Comparison of ENCODE assay signal across 7 cellular contexts in the genomic region with DNA sequence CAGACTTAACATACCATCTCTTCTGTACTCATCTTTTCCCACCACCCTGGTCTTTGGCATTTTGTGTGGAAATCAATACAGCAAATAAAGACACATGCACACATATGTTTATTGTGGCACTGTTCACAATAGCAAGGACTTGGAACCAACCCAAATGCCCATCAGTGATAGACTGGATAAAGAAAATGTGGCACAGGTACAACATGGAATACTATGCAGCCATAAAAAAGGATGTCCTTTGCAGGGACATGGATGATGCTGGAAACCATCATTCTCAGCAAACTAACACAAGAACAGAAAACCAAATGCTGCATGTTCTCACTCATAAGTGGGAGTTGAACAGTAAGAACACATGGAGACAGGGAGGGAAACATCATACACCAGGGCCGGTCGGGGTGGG. TPM values are rescaled to one million over a fixed set of nuclear protein-coding genes. Genes with fewer than 3 reads are reported as not detected.
DNase-seq lines count a peak whose midpoint lies in the region; ATAC-seq, FAIRE-seq and TF ChIP-seq lines count a peak whose summit lies in the region.
"Not testable (repeated sequence)": the region's sequence is repeated elsewhere in the genome, so short reads cannot be mapped to it uniquely, and the experiment has no call there.

No MANE protein-coding gene starts in this region.

- WGBS in A549 (ENCODE audit: missing lambda C conversion rate), result 80% methylated on average over 1 of the region's 2 CpGs
- 97 to 98% (median 98%) methylated on average over 2 of the region's 2 CpGs for WGBS in psoas muscle, 3 donors

- H3K4me3 Mint-ChIP-seq in IgD-negative memory B cell, result peak overlapping the region in 2 of 4 donors; percentile 41 to 48
- H3K4me3 Mint-ChIP-seq in memory B cell; stimulated activated memory B cell treated with anti-CD40 and anti-IgM and Interleukin-4, amounts not matched to agents 10 μg/mL and 1 μg/mL and 100 μg/mL, for 72 hours: not testable (repeated sequence)

- H3K36me3 ChIP-seq in HEK293 (ENCODE audit: control insufficient read depth in 2 of 2, insufficient read depth in 1 of 2, low read length in 2 of 2); psoas muscle (ENCODE audit: insufficient read depth in 1 of 2, low read depth in 1 of 2): not testable (repeated sequence)

- H3K27me3 ChIP-seq in psoas muscle (ENCODE audit: insufficient read depth in 3 of 3, low read length in 2 of 3), result not testable (repeated sequence)

- not testable (repeated sequence) for H3K27ac ChIP-seq in A549; HEK293 (ENCODE audit: extremely low read depth, low read depth, low read length)
- H3K27ac ChIP-seq in VCaP (peak overlapping the region; percentile 56), psoas muscle (peak overlapping the region; percentile 86)

- intact Hi-C loops in psoas muscle (cut with DNase I), result loop anchor here in 1 of 2 donors (5.0 kb wide), 1 partner anchor 39 kb away; a partner anchor contains a TSS

- peaks cover 42 to 58% (median 43%) of the 10 kb centered on the region in 3 donors for H3K4me1 Mint-ChIP-seq in IgD-negative memory B cell
- H3K4me1 Mint-ChIP-seq in memory B cell, result peaks cover 25% of the 10 kb centered on the region
- peaks cover 43% of the 10 kb centered on the region for H3K4me1 Mint-ChIP-seq in stimulated activated memory B cell treated with anti-CD40 and anti-IgM and Interleukin-4, amounts not matched to agents 10 μg/mL and 1 μg/mL and 100 μg/mL, for 72 hours

- H3K27me3 Mint-ChIP-seq in IgD-negative memory B cell; memory B cell; stimulated activated memory B cell treated with anti-CD40 and anti-IgM and Interleukin-4, amounts not matched to agents 10 μg/mL and 1 μg/mL and 100 μg/mL, for 72 hours: not testable (repeated sequence)

- peak overlapping the region in 2 of 3 donors; percentile 50 to 74 for H3K27ac Mint-ChIP-seq in IgD-negative memory B cell
- peak overlapping the region; percentile 35 for H3K27ac Mint-ChIP-seq in memory B cell
- peak overlapping the region; percentile 28 for H3K27ac Mint-ChIP-seq in stimulated activated memory B cell treated with anti-CD40 and anti-IgM and Interleukin-4, amounts not matched to agents 10 μg/mL and 1 μg/mL and 100 μg/mL, for 72 hours

- POLR2A ChIA-PET in A549 (lab: Yijun Ruan, JAX); HEK293 (lab: Yijun Ruan, JAX): not testable (repeated sequence)

- H3K9me3 ChIP-seq in A549; HEK293 (ENCODE audit: control insufficient read depth, insufficient read depth, low read depth, low read length); psoas muscle: not testable (repeated sequence)

- not testable (repeated sequence) for H3K9me3 Mint-ChIP-seq in IgD-negative memory B cell; memory B cell; stimulated activated memory B cell treated with anti-CD40 and anti-IgM and Interleukin-4, amounts not matched to agents 10 μg/mL and 1 μg/mL and 100 μg/mL, for 72 hours

- H3K4me1 ChIP-seq in A549, result peaks cover 38% of the 10 kb centered on the region
- peaks cover 12% of the 10 kb centered on the region; the same call in 1 of the 2 replicates for H3K4me1 ChIP-seq in HEK293 (ENCODE audit: control insufficient read depth, insufficient read depth, low read length)
- H3K4me1 ChIP-seq in psoas muscle, result peaks cover 53% of the 10 kb centered on the region

- not testable (repeated sequence) for TF ChIP-seq EP300 in A549 (IDR thresholded peaks at IDR 0.05)

- not testable (repeated sequence) for DNase-seq in A549 (ENCODE audit: low read depth in 1 of 2, low spot score in 1 of 2); memory B cell (ENCODE audit: low spot score in 2 of 2); psoas muscle

- TF ChIP-seq RAD21 in A549 (conservative IDR thresholded peaks at IDR 0.05 in 1 of 2, IDR thresholded peaks at IDR 0.05 in 1 of 2), result not testable (repeated sequence)

- H3K4me3 ChIP-seq in A549; HEK293 (ENCODE audit: low read depth, low read length); psoas muscle: not testable (repeated sequence)

- H3K36me3 Mint-ChIP-seq in IgD-negative memory B cell; memory B cell; stimulated activated memory B cell treated with anti-CD40 and anti-IgM and Interleukin-4, amounts not matched to agents 10 μg/mL and 1 μg/mL and 100 μg/mL, for 72 hours: not testable (repeated sequence)

- not testable (repeated sequence) for ATAC-seq in A549; memory B cell (ENCODE audit: low read depth); psoas muscle; stimulated activated memory B cell treated with anti-CD40 and anti-IgM and Interleukin-4, amounts not matched to agents 10 μg/mL and 1 μg/mL and 100 μg/mL, for 72 hours

- FAIRE-seq in A549 (lab: Jason Lieb, UNC), result not testable (repeated sequence)

- not testable (repeated sequence) for H3K4me2 ChIP-seq in A549

- CTCF ChIA-PET in A549 (lab: Yijun Ruan, JAX), result interaction anchor here (0.8 kb wide), 1 partner anchor 100 kb away, joined by 5 read pairs; no protein-coding TSS in a partner anchor
- CTCF ChIA-PET in HEK293 (lab: Yijun Ruan, JAX), result not testable (repeated sequence)

- TF ChIP-seq CTCF in A549 (IDR thresholded peaks at IDR 0.05); HEK293 (tag by site-specific recombination; IDR thresholded peaks at IDR 0.05); VCaP (conservative IDR thresholded peaks at IDR 0.05); psoas muscle (IDR thresholded peaks at IDR 0.05): not testable (repeated sequence)

- TF ChIP-seq POLR2A in A549 (IDR thresholded peaks at IDR 0.05; ENCODE audit: low read length), result not testable (repeated sequence)

TF ChIP-seq in A549, 52 proteins besides CTCF, POLR2A, EP300 and RAD21:
- 0 out of 2 replicates have a peak, but pooled peaks have one; percentile 39 for TF ChIP-seq KDM1A (IDR thresholded peaks at IDR 0.05; ENCODE audit: low read depth)

TF ChIP-seq in HEK293, 187 proteins besides CTCF, POLR2A, EP300 and RAD21:
- TF ChIP-seq ZNF146 (tag by site-specific recombination; IDR thresholded peaks at IDR 0.05), result peak; percentile 90

RNA-seq across cellular contexts. Expression of a gene that starts 37.9 kb away (rescaled TPM):
- 35.5 and 41.6 TPM in 2 replicates for polyA plus RNA-seq in A549 (2011; rRNA removed)
- polyA plus RNA-seq in A549 (2012; cell fraction: cytosol; rRNA removed), result 7.4 and 9.1 TPM in 2 replicates
- polyA plus RNA-seq in A549 (2012; cell fraction: nucleus; rRNA removed), result 2.6 and 8.5 TPM in 2 replicates
- polyA plus RNA-seq in A549 (2017; fragmentation: RNase III; extraction: RNeasy Plus Mini Kit Qiagen cat#74134 plus additional on column Dnase treatment), result 11.0 to 14.5 TPM (median 13.1 TPM) in 3 replicates
- 11.9 and 16.4 TPM in 2 replicates for polyA minus RNA-seq in A549 (2011; rRNA and poly(A)+ RNA removed)
- polyA plus RNA-seq in IgD-negative memory B cell, result 23.3 TPM
- total RNA-seq in psoas muscle, result 10 to 100 TPM; 48.2 to 88.7 (median 66.3) TPM
- polyA plus RNA-seq in psoas muscle, result 100 to 1,000 TPM in 1 of 3 donors, 10 to 100 TPM in 2; 16.7 to 101 (median 42.3) TPM

RNA-seq across cellular contexts. Expression of a gene that starts 38.2 kb away (rescaled TPM):
- polyA plus RNA-seq in A549 (2011; rRNA removed), result 42.8 and 54.7 TPM in 2 replicates
- polyA plus RNA-seq in A549 (2012; cell fraction: cytosol; rRNA removed), result 13.8 and 15.1 TPM in 2 replicates
- 3.1 and 5.4 TPM in 2 replicates for polyA plus RNA-seq in A549 (2012; cell fraction: nucleus; rRNA removed)
- 26.3 to 33.8 TPM (median 29.8 TPM) in 3 replicates for polyA plus RNA-seq in A549 (2017; fragmentation: RNase III; extraction: RNeasy Plus Mini Kit Qiagen cat#74134 plus additional on column Dnase treatment)
- 6.6 and 9.3 TPM in 2 replicates for polyA minus RNA-seq in A549 (2011; rRNA and poly(A)+ RNA removed)
- 40.7 TPM for polyA plus RNA-seq in IgD-negative memory B cell
- 10 to 100 TPM in 3 of 4 donors, 1 to 10 TPM in 1; 7.7 to 13.8 (median 12.3) TPM for total RNA-seq in psoas muscle
- polyA plus RNA-seq in psoas muscle, result 10 to 100 TPM; 17.2 to 39.3 (median 18.8) TPM
